Comparison of ENCODE assay signal across 1 cellular context in the genomic region with DNA sequence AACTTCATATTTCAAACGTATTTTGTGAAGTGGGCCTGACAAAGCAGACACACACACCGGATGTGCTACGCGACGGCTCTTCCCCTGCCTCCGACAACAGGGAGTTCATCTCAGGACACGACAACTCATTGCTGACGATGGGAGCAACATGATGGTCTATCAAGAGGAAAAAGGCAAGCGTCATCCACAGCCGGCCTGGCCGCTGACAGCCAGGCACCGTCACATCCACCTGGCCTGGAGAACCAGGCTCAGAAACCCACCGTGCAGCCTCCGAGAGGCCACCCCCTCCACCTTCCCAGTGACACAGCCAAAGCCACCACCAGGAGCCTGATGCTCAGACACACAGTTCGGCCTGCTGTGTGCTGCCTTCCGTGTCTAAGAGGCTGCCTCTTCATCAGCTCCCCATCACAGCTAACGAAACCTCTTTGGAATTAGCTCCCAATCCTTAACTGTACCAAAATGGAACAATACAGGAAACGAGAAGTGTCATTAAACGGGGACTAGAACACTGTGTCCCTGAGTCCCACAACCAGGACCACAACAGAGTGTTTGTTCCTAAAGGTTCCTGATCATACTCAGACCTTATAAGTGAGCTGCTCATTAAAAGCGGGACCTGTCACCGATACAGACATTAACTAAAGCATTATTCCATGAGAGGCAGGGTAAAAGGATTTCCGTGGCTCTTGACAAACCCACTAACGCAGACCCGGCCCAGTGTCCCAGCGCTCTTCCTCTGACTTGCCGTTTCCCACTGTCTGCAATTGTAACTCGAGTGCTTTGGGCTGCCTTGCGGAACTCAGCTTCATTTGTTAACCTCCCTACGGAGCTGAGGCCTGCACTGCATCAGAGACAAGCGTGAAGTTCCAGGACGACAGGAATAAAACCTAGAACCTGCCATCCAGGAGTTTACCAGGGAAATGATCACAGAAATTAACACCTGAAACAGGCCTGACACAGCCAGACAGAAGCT.
TF ChIP-seq lines count a peak whose summit lies in the region.

No MANE protein-coding gene starts in this region.

TF ChIP-seq in H1, 55 proteins besides CTCF, POLR2A, EP300 and RAD21:
- TF ChIP-seq POU5F1 (IDR thresholded peaks at IDR 0.05; ENCODE audit: low read depth, low read length), result no peak
- no peak for TF ChIP-seq NRF1 (IDR thresholded peaks at IDR 0.05; ENCODE audit: low read depth, low read length)
- no peak for TF ChIP-seq SIRT6 (IDR thresholded peaks at IDR 0.05; ENCODE audit: low read length)
- no peak for TF ChIP-seq SIX5 (IDR thresholded peaks at IDR 0.05; ENCODE audit: low read depth, low read length)
- TF ChIP-seq CHD1 (IDR thresholded peaks at IDR 0.05; ENCODE audit: low read depth, low read length), result no peak
- no peak for TF ChIP-seq GABPA (IDR thresholded peaks at IDR 0.05; ENCODE audit: borderline replicate concordance, insufficient read depth, low read length)
- TF ChIP-seq CEBPB (IDR thresholded peaks at IDR 0.05; ENCODE audit: low read depth, low read length), result no peak
- TF ChIP-seq CHD2 (IDR thresholded peaks at IDR 0.05; ENCODE audit: low read length), result no peak
- TF ChIP-seq, protein P1, sequence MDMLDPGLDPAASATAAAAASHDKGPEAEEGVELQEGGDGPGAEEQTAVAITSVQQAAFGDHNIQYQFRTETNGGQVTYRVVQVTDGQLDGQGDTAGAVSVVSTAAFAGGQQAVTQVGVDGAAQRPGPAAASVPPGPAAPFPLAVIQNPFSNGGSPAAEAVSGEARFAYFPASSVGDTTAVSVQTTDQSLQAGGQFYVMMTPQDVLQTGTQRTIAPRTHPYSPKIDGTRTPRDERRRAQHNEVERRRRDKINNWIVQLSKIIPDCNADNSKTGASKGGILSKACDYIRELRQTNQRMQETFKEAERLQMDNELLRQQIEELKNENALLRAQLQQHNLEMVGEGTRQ (IDR thresholded peaks at IDR 0.05; ENCODE audit: low read length), result no peak
- TF ChIP-seq, protein P2, sequence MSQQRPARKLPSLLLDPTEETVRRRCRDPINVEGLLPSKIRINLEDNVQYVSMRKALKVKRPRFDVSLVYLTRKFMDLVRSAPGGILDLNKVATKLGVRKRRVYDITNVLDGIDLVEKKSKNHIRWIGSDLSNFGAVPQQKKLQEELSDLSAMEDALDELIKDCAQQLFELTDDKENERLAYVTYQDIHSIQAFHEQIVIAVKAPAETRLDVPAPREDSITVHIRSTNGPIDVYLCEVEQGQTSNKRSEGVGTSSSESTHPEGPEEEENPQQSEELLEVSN (IDR thresholded peaks at IDR 0.05), result no peak
- TF ChIP-seq RNF2 (IDR thresholded peaks at IDR 0.05; ENCODE audit: borderline replicate concordance, low read depth, low read length, missing control alignments, poor library complexity, severe bottlenecking), result no peak
- no peak for TF ChIP-seq BCL11A (IDR thresholded peaks at IDR 0.05; ENCODE audit: low read depth in 2 of 2, low read length in 2 of 2)
- no peak for TF ChIP-seq SIN3A (conservative IDR thresholded peaks at IDR 0.05 in 1 of 2, IDR thresholded peaks at IDR 0.05 in 1 of 2; ENCODE audit: low read depth in 1 of 2, low read length in 2 of 2)
- TF ChIP-seq SUZ12 (IDR thresholded peaks at IDR 0.05; ENCODE audit: low read length), result no peak
- TF ChIP-seq KDM1A (IDR thresholded peaks at IDR 0.05; ENCODE audit: borderline replicate concordance, low read length), result no peak
- no peak for TF ChIP-seq EGR1 (IDR thresholded peaks at IDR 0.05; ENCODE audit: borderline replicate concordance, low read depth, low read length)
- TF ChIP-seq SP1 (IDR thresholded peaks at IDR 0.05; ENCODE audit: low read depth, low read length), result no peak
- TF ChIP-seq, protein P3, sequence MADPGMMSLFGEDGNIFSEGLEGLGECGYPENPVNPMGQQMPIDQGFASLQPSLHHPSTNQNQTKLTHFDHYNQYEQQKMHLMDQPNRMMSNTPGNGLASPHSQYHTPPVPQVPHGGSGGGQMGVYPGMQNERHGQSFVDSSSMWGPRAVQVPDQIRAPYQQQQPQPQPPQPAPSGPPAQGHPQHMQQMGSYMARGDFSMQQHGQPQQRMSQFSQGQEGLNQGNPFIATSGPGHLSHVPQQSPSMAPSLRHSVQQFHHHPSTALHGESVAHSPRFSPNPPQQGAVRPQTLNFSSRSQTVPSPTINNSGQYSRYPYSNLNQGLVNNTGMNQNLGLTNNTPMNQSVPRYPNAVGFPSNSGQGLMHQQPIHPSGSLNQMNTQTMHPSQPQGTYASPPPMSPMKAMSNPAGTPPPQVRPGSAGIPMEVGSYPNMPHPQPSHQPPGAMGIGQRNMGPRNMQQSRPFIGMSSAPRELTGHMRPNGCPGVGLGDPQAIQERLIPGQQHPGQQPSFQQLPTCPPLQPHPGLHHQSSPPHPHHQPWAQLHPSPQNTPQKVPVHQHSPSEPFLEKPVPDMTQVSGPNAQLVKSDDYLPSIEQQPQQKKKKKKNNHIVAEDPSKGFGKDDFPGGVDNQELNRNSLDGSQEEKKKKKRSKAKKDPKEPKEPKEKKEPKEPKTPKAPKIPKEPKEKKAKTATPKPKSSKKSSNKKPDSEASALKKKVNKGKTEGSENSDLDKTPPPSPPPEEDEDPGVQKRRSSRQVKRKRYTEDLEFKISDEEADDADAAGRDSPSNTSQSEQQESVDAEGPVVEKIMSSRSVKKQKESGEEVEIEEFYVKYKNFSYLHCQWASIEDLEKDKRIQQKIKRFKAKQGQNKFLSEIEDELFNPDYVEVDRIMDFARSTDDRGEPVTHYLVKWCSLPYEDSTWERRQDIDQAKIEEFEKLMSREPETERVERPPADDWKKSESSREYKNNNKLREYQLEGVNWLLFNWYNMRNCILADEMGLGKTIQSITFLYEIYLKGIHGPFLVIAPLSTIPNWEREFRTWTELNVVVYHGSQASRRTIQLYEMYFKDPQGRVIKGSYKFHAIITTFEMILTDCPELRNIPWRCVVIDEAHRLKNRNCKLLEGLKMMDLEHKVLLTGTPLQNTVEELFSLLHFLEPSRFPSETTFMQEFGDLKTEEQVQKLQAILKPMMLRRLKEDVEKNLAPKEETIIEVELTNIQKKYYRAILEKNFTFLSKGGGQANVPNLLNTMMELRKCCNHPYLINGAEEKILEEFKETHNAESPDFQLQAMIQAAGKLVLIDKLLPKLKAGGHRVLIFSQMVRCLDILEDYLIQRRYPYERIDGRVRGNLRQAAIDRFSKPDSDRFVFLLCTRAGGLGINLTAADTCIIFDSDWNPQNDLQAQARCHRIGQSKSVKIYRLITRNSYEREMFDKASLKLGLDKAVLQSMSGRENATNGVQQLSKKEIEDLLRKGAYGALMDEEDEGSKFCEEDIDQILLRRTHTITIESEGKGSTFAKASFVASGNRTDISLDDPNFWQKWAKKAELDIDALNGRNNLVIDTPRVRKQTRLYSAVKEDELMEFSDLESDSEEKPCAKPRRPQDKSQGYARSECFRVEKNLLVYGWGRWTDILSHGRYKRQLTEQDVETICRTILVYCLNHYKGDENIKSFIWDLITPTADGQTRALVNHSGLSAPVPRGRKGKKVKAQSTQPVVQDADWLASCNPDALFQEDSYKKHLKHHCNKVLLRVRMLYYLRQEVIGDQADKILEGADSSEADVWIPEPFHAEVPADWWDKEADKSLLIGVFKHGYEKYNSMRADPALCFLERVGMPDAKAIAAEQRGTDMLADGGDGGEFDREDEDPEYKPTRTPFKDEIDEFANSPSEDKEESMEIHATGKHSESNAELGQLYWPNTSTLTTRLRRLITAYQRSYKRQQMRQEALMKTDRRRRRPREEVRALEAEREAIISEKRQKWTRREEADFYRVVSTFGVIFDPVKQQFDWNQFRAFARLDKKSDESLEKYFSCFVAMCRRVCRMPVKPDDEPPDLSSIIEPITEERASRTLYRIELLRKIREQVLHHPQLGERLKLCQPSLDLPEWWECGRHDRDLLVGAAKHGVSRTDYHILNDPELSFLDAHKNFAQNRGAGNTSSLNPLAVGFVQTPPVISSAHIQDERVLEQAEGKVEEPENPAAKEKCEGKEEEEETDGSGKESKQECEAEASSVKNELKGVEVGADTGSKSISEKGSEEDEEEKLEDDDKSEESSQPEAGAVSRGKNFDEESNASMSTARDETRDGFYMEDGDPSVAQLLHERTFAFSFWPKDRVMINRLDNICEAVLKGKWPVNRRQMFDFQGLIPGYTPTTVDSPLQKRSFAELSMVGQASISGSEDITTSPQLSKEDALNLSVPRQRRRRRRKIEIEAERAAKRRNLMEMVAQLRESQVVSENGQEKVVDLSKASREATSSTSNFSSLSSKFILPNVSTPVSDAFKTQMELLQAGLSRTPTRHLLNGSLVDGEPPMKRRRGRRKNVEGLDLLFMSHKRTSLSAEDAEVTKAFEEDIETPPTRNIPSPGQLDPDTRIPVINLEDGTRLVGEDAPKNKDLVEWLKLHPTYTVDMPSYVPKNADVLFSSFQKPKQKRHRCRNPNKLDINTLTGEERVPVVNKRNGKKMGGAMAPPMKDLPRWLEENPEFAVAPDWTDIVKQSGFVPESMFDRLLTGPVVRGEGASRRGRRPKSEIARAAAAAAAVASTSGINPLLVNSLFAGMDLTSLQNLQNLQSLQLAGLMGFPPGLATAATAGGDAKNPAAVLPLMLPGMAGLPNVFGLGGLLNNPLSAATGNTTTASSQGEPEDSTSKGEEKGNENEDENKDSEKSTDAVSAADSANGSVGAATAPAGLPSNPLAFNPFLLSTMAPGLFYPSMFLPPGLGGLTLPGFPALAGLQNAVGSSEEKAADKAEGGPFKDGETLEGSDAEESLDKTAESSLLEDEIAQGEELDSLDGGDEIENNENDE (IDR thresholded peaks at IDR 0.05; ENCODE audit: insufficient replicate concordance, low read length), result no peak
